Comparison of ENCODE assay signal across 21 cellular contexts in the genomic region with DNA sequence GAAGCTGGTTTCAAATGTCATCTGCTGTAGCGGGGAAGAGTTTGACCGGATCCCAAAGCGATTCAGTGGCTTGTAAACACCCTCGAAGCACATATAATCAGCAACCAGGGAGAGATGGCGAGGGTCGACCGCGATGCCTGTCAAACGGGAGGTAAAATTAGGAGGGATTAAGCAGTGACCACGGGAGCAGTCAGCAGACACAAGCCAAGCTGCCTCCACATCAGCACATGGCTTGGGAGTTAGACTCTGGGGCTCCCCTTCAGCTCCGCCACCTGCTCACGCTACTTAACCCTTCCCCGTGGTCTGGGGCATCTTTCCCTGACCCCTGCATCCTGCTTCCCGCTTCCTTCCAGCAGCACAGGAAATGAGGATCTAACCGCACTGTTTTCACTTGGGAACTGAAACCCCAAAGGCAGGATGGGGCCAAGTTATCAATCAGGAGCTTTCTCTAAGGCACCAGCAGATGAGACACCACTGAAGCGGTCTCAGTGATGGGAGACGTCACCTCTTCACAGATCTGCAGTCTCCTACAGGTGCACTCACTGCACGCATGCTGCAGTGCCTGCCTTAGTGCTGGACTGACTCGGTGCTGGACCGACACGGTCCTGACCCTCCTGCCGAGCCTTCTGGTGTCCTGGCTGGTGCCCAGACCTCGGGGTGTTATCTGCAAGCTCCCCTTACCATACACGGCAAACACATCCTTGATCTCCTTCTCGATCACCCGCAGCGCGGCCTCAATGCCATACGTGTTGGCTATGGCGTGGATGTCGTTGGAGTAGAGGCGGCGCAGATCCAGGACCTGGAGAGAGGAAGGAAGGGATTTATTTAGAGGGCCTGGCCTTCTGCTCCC.
DNase-seq lines count a peak whose midpoint lies in the region; ATAC-seq and TF ChIP-seq lines count a peak whose summit lies in the region.
"Had no signal": no experiment of that assay in that cellular context is flagged by ENCODE, and none has a peak within 500 bp of the region (broad histone marks: within the 10 kb centered on the region; RNA-seq: fewer than 3 reads in every experiment).

No MANE protein-coding gene starts in this region.

- H3K36me3 ChIP-seq in adrenal gland (replicated peaks in 1 of 2), result peaks cover 0 to 65% of the 10 kb centered on the region in 2 donors
- H3K36me3 ChIP-seq in endodermal cell (ENCODE audit: control insufficient read depth, insufficient read depth, low read length), result peaks cover 76% of the 10 kb centered on the region
- peaks cover 0 to 44% (median 21%) of the 10 kb centered on the region in 4 donors for H3K36me3 ChIP-seq in right lobe of liver

- no peaks in the 10 kb centered on the region for H3K27me3 Mint-ChIP-seq in endodermal cell (ENCODE audit: insufficient read depth)
- no peaks in the 10 kb centered on the region for H3K27me3 Mint-ChIP-seq in stimulated activated memory B cell treated with anti-CD40 and anti-IgM and Interleukin-4, amounts not matched to agents 10 μg/mL and 1 μg/mL and 100 μg/mL, for 72 hours
- H3K27me3 Mint-ChIP-seq: activated CD4-positive, alpha-beta T cell treated with anti-CD3 and anti-CD28 coated beads, Interleukin-2, amount 10 ng/mL, durations not matched to agents 24 days and 14 days; activated naive CD8-positive, alpha-beta T cell treated with anti-CD3 and anti-CD28 coated beads for 36 hours had no signal

- H3K4me1 Mint-ChIP-seq in endodermal cell, result no peaks in the 10 kb centered on the region
- peaks cover 25% of the 10 kb centered on the region for H3K4me1 Mint-ChIP-seq in stimulated activated memory B cell treated with anti-CD40 and anti-IgM and Interleukin-4, amounts not matched to agents 10 μg/mL and 1 μg/mL and 100 μg/mL, for 72 hours

- H3K27ac ChIP-seq in adrenal gland, result peak overlapping the region in 3 of 5 donors; percentile 11 to 78 (median 69)
- H3K27ac ChIP-seq in endodermal cell (ENCODE audit: low read depth, low read length), result no peak overlapping the region
- no peak overlapping the region for H3K27ac ChIP-seq in right lobe of liver
- H3K27ac ChIP-seq: transverse colon had no signal

- H3K4me3 Mint-ChIP-seq in endodermal cell, result no peak overlapping the region
- H3K4me3 Mint-ChIP-seq in stimulated activated memory B cell treated with anti-CD40 and anti-IgM and Interleukin-4, amounts not matched to agents 10 μg/mL and 1 μg/mL and 100 μg/mL, for 72 hours, result no peak overlapping the region
- H3K4me3 Mint-ChIP-seq: activated CD4-positive, alpha-beta T cell treated with anti-CD3 and anti-CD28 coated beads, Interleukin-2, amount 10 ng/mL, durations not matched to agents 24 days and 14 days; activated naive CD8-positive, alpha-beta T cell treated with anti-CD3 and anti-CD28 coated beads for 36 hours; immature natural killer cell had no signal

- WGBS in adrenal gland, 4 donors, result 76 to 83% (median 82%) methylated on average over 18 to 33 of the region's 33 CpGs
- WGBS in endodermal cell (ENCODE audit: insufficient coverage in 1 of 2, insufficient read length in 1 of 2), 2 experiments, result 93 to 96% methylated on average over 20 to 33 of the region's 33 CpGs
- WGBS in right lobe of liver (ENCODE audit: insufficient coverage, low coverage, low lambda C conversion rate, missing lambda C conversion rate), result 67% methylated on average over 3 of the region's 33 CpGs

- H3K9me3 Mint-ChIP-seq in endodermal cell, result no peaks in the 10 kb centered on the region
- no peaks in the 10 kb centered on the region for H3K9me3 Mint-ChIP-seq in stimulated activated memory B cell treated with anti-CD40 and anti-IgM and Interleukin-4, amounts not matched to agents 10 μg/mL and 1 μg/mL and 100 μg/mL, for 72 hours
- H3K9me3 Mint-ChIP-seq: activated CD4-positive, alpha-beta T cell treated with anti-CD3 and anti-CD28 coated beads, Interleukin-2, amount 10 ng/mL, durations not matched to agents 24 days and 14 days; activated naive CD8-positive, alpha-beta T cell treated with anti-CD3 and anti-CD28 coated beads for 36 hours; immature natural killer cell had no signal

- TF ChIP-seq CTCF in adrenal gland (IDR thresholded peaks at IDR 0.05) (no peak), endodermal cell (conservative IDR thresholded peaks at IDR 0.05) (no peak), right lobe of liver (IDR thresholded peaks at IDR 0.05) (no peak)

- no peak overlapping the region for H3K9ac ChIP-seq in endodermal cell (ENCODE audit: extremely low read depth, low read length, poor library complexity, severe bottlenecking)
- H3K9ac ChIP-seq: SK-N-SH had no signal

- TF ChIP-seq POLR2A in adrenal gland (IDR thresholded peaks at IDR 0.05) (no peak), right lobe of liver (IDR thresholded peaks at IDR 0.05) (no peak)

- intact Hi-C loops in adrenal gland (cut with DNase I) (loop anchor here in 1 of 2 donors (10.0 kb wide), 1 partner anchor 47 kb away; no protein-coding TSS in a partner anchor), right lobe of liver (cut with DNase I) (no loop called here)

- H3K4me3 ChIP-seq in adrenal gland (no peak overlapping the region), endodermal cell (ENCODE audit: low read length) (no peak overlapping the region), right lobe of liver (no peak overlapping the region)
- H3K4me3 ChIP-seq: transverse colon had no signal

- ATAC-seq in right lobe of liver (peak in 3 of 4 donors; percentile 5 to 13 (median 7)), GM19397 (IDR thresholded peaks at IDR 0.05; ENCODE audit: unreplicated experiment) (no peak)
- ATAC-seq in stimulated activated memory B cell treated with anti-CD40 and anti-IgM and Interleukin-4, amounts not matched to agents 10 μg/mL and 1 μg/mL and 100 μg/mL, for 72 hours, result no peak

- H3K4me1 ChIP-seq in adrenal gland (replicated peaks in 1 of 2), result peaks cover 4 to 37% of the 10 kb centered on the region in 2 donors
- no peaks in the 10 kb centered on the region for H3K4me1 ChIP-seq in endodermal cell (ENCODE audit: control insufficient read depth, insufficient read depth, low read length)
- no peaks in the 10 kb centered on the region for H3K4me1 ChIP-seq in right lobe of liver
- H3K4me1 ChIP-seq: BE2C, transverse colon had no signal

- H3K27ac Mint-ChIP-seq in endodermal cell, result peak overlapping the region; percentile 21
- peak overlapping the region; percentile 57 for H3K27ac Mint-ChIP-seq in stimulated activated memory B cell treated with anti-CD40 and anti-IgM and Interleukin-4, amounts not matched to agents 10 μg/mL and 1 μg/mL and 100 μg/mL, for 72 hours
- H3K27ac Mint-ChIP-seq: activated CD4-positive, alpha-beta T cell treated with anti-CD3 and anti-CD28 coated beads, Interleukin-2, amount 10 ng/mL, durations not matched to agents 24 days and 14 days; activated naive CD8-positive, alpha-beta T cell treated with anti-CD3 and anti-CD28 coated beads for 36 hours had no signal

- no peaks in the 10 kb centered on the region for H3K27me3 ChIP-seq in adrenal gland
- H3K27me3 ChIP-seq in endodermal cell (ENCODE audit: control insufficient read depth, insufficient read depth, low read length, poor library complexity, severe bottlenecking), result no peaks in the 10 kb centered on the region
- no peaks in the 10 kb centered on the region for H3K27me3 ChIP-seq in right lobe of liver
- H3K27me3 ChIP-seq: BE2C, transverse colon had no signal

- peaks cover 77% of the 10 kb centered on the region for H3K36me3 Mint-ChIP-seq in endodermal cell (ENCODE audit: low read depth)
- peaks cover 88% of the 10 kb centered on the region for H3K36me3 Mint-ChIP-seq in stimulated activated memory B cell treated with anti-CD40 and anti-IgM and Interleukin-4, amounts not matched to agents 10 μg/mL and 1 μg/mL and 100 μg/mL, for 72 hours

- H3K9me3 ChIP-seq in adrenal gland (replicated peaks in 1 of 3), result no peaks in the 10 kb centered on the region
- H3K9me3 ChIP-seq in endodermal cell (ENCODE audit: control insufficient read depth, low read length), result no peaks in the 10 kb centered on the region
- H3K9me3 ChIP-seq in right lobe of liver, result no peaks in the 10 kb centered on the region
- H3K9me3 ChIP-seq: BE2C, SK-N-SH, transverse colon had no signal

- DNase-seq in adrenal gland (no peak), endodermal cell (no peak), right lobe of liver (peak in 1 of 3 donors; percentile 41), medulla oblongata (ENCODE audit: extremely low spot score) (no peak), NCI-H187 treated with DMSO at 0.1 percent for 48 hours (lab: John Stamatoyannopoulos, UW) (no peak)
- DNase-seq in stimulated activated CD4-positive, alpha-beta T cell treated with anti-CD3 and anti-CD28 coated beads, Interleukin-15, amount 100 ng/mL, for 24 hours, result no peak
- DNase-seq: activated CD4-positive, alpha-beta T cell treated with anti-CD3 and anti-CD28 coated beads, Interleukin-2, amount 10 ng/mL, durations not matched to agents 24 days and 14 days; activated naive CD8-positive, alpha-beta T cell treated with anti-CD3 and anti-CD28 coated beads for 36 hours; activated T-cell treated with anti-CD3 and anti-CD28 coated beads, Interleukin-2, amount 50 U/mL, for 1 hour; BE2C; DMS53; erythroblast; immature natural killer cell; midbrain; NCI-H2081 treated with DMSO at 0.1 percent for 48 hours; NCI-H524; SK-N-SH; stimulated activated CD4-positive, alpha-beta T cell treated with anti-CD3 and anti-CD28 coated beads, Interleukin-4, amount 100 ng/mL, for 4 hours had no signal

Comparison
In these comparisons a context has a peak if more than half of its experiments do, and no peak if none do; other contexts are left out.
1. H3K27ac ChIP-seq: peak in adrenal gland (3 of 5); none in endodermal cell (single experiment) and right lobe of liver (0 of 3).
2. ATAC-seq: peak in right lobe of liver (3 of 4); none in stimulated activated memory B cell treated with anti-CD40 and anti-IgM and Interleukin-4, amounts not matched to agents 10 μg/mL and 1 μg/mL and 100 μg/mL, for 72 hours (single experiment) and GM19397 (single experiment).